Comparison of ENCODE assay signal across 25 cellular contexts in genomic region chr1:200030791-200031190, GRCh38. TPM values are rescaled to one million over a fixed set of nuclear protein-coding genes. Genes with fewer than 3 reads are reported as not detected.
"Had no signal": no experiment of that assay in that cellular context is flagged by ENCODE, and none has a peak within 500 bp of the region (broad histone marks: within the 10 kb centered on the region; RNA-seq: fewer than 3 reads in every experiment).

No MANE protein-coding gene starts in this region.

- DNase-seq: activated CD4-positive, alpha-beta memory T cell treated with anti-CD3 and anti-CD28 coated beads, Interleukin-2, amount 10 ng/mL, durations not matched to agents 7 days and 5 days; activated CD4-positive, alpha-beta T cell treated with anti-CD3 and anti-CD28 coated beads, Interleukin-2, amount 10 ng/mL, durations not matched to agents 24 days and 14 days; activated CD4-positive, CD25-positive, alpha-beta regulatory T cell; activated effector memory CD4-positive, alpha-beta T cell treated with anti-CD3 and anti-CD28 coated beads, Interleukin-2, amount 50 U/mL, for 16 hours; activated naive CD4-positive, alpha-beta T cell treated with anti-CD3 and anti-CD28 coated beads, Interleukin-2, amount 10 ng/mL, durations not matched to agents 7 days and 5 days; amygdala; cerebellar nuclear complex; effector CD4-positive, alpha-beta T cell; immature natural killer cell; lower lobe of right lung; mesendoderm; mucosa of descending colon; naive B cell; nucleus accumbens; stimulated activated CD4-positive, alpha-beta T cell treated with anti-CD3 and anti-CD28 coated beads, Interleukin-2, amount 100 ng/mL, for 48 hours; stimulated activated CD8-positive, alpha-beta memory T cell treated with anti-CD3 and anti-CD28 coated beads, Interleukin-4, amount 100 ng/mL, for 48 hours; stimulated activated naive B cell treated with anti-CD40 and anti-IgM and Interleukin-4, amounts not matched to agents 10 μg/mL and 1 μg/mL and 100 μg/mL, for 72 hours; T-helper 17 cell; upper lobe of right lung had no signal

- H3K27ac Mint-ChIP-seq: activated CD4-positive, alpha-beta memory T cell treated with anti-CD3 and anti-CD28 coated beads, Interleukin-2, amount 10 ng/mL, durations not matched to agents 7 days and 5 days; activated CD4-positive, alpha-beta T cell treated with anti-CD3 and anti-CD28 coated beads, Interleukin-2, amount 10 ng/mL, durations not matched to agents 24 days and 14 days; activated naive CD4-positive, alpha-beta T cell treated with anti-CD3 and anti-CD28 coated beads, Interleukin-2, amount 10 ng/mL, durations not matched to agents 7 days and 5 days; immature natural killer cell; naive B cell; stimulated activated naive B cell treated with anti-CD40 and anti-IgM and Interleukin-4, amounts not matched to agents 10 μg/mL and 1 μg/mL and 100 μg/mL, for 72 hours; T-helper 17 cell had no signal

- H3K9me3 Mint-ChIP-seq: activated CD4-positive, alpha-beta memory T cell treated with anti-CD3 and anti-CD28 coated beads, Interleukin-2, amount 10 ng/mL, durations not matched to agents 7 days and 5 days; activated CD4-positive, alpha-beta T cell treated with anti-CD3 and anti-CD28 coated beads, Interleukin-2, amount 10 ng/mL, durations not matched to agents 24 days and 14 days; activated naive CD4-positive, alpha-beta T cell treated with anti-CD3 and anti-CD28 coated beads, Interleukin-2, amount 10 ng/mL, durations not matched to agents 7 days and 5 days; immature natural killer cell; stimulated activated naive B cell treated with anti-CD40 and anti-IgM and Interleukin-4, amounts not matched to agents 10 μg/mL and 1 μg/mL and 100 μg/mL, for 72 hours had no signal

- ATAC-seq: left lobe of liver; lower lobe of right lung; mucosa of descending colon; sciatic nerve; stimulated activated naive B cell treated with anti-CD40 and anti-IgM and Interleukin-4, amounts not matched to agents 10 μg/mL and 1 μg/mL and 100 μg/mL, for 72 hours; T-helper 17 cell; upper lobe of right lung had no signal

- H3K4me3 Mint-ChIP-seq: activated CD4-positive, alpha-beta memory T cell treated with anti-CD3 and anti-CD28 coated beads, Interleukin-2, amount 10 ng/mL, durations not matched to agents 7 days and 5 days; activated CD4-positive, alpha-beta T cell treated with anti-CD3 and anti-CD28 coated beads, Interleukin-2, amount 10 ng/mL, durations not matched to agents 24 days and 14 days; activated naive CD4-positive, alpha-beta T cell treated with anti-CD3 and anti-CD28 coated beads, Interleukin-2, amount 10 ng/mL, durations not matched to agents 7 days and 5 days; stimulated activated naive B cell treated with anti-CD40 and anti-IgM and Interleukin-4, amounts not matched to agents 10 μg/mL and 1 μg/mL and 100 μg/mL, for 72 hours; T-helper 17 cell had no signal

- H3K4me3 ChIP-seq: lower lobe of right lung, mucosa of descending colon, thoracic aorta, upper lobe of right lung had no signal

- H3K9me3 ChIP-seq: lower lobe of right lung, mucosa of descending colon, thoracic aorta, upper lobe of right lung had no signal

- H3K27ac ChIP-seq: lower lobe of right lung, thoracic aorta, upper lobe of right lung had no signal

- H3K36me3 Mint-ChIP-seq: activated naive CD4-positive, alpha-beta T cell treated with anti-CD3 and anti-CD28 coated beads, Interleukin-2, amount 10 ng/mL, durations not matched to agents 7 days and 5 days; immature natural killer cell; naive B cell; stimulated activated naive B cell treated with anti-CD40 and anti-IgM and Interleukin-4, amounts not matched to agents 10 μg/mL and 1 μg/mL and 100 μg/mL, for 72 hours had no signal

- H3K36me3 ChIP-seq: lower lobe of right lung, thoracic aorta, upper lobe of right lung had no signal

RNA-seq across cellular contexts. Expression of gene NR5A2, which starts 3.3 kb away (rescaled TPM):
- total RNA-seq: activated CD4-positive, alpha-beta T cell treated with anti-CD3 and anti-CD28 coated beads, Interleukin-2, amount 10 ng/mL, durations not matched to agents 24 days and 14 days; epithelial cell of proximal tubule; fibroblast of villous mesenchyme; kidney epithelial cell; T-helper 17 cell had no signal
